In the genomic region with DNA sequence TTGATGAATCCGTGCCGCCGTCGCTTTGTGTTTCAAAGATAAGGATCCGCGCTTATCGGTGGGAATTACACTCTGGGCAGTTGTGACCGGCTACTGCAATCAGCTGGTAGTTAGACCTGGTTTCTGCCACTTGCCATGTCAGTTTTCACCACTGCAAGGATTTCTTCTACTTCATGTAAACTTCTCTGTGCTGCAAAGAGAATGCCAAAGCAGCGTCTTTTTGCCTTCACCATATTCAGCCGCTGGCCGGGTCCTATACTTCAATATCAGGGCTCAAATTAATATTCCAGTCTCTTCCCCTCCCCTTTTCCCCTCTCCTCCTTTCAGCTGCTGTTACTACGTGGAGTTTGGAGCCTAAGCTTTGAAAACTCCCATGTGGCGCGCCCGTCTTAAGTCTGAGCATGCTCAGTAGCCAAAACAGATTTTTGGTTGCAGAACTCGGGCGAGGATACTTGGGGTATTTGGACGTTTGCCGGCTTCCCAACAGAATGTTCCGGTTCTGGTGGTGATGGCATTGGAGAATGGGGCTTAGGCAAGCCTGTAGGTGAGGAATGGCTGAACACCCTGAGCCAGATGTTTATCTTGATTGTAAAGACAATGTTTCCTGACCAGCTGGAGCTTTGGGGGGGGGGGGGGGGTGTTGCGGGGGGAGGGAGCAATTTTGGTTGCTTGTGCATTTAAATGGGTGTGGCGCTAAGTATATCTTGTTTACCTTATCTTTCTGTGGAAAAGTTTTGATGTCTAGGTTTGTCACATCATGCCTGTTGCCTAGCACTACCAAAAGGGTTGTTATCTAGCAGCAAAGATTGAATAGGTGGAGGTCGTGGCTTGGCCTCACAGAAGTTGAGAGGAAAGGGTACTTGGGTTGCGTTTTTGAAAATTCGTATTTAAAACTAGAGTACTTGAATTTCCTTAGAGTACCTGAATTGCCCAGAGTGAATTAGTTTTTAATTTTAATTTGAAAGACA, we compare ENCODE assay signal across 8 cellular contexts. TPM values are rescaled to one million over a fixed set of nuclear protein-coding genes. Genes with fewer than 3 reads are reported as not detected.
DNase-seq lines count a peak whose midpoint lies in the region; FAIRE-seq and TF ChIP-seq lines count a peak whose summit lies in the region.

No MANE protein-coding gene starts in this region.

- TF ChIP-seq CTCF in HEK293 (tag by site-specific recombination; IDR thresholded peaks at IDR 0.05) (no peak), neural progenitor cell (IDR thresholded peaks at IDR 0.05) (no peak), D721Med (IDR thresholded peaks at IDR 0.05; ENCODE audit: insufficient read depth, missing control alignments) (no peak)

- H3K27me3 Mint-ChIP-seq in activated naive CD8-positive, alpha-beta T cell = peaks cover 13% of the 10 kb centered on the region
- H3K27me3 Mint-ChIP-seq in neural progenitor cell (ENCODE audit: insufficient read depth, low read depth) = no peaks in the 10 kb centered on the region

- peak overlapping the region; percentile 96 for H3K4me2 ChIP-seq in neural progenitor cell

- peak overlapping the region; percentile 83 for H3K4me3 ChIP-seq in HEK293 (ENCODE audit: low read depth, low read length)
- H3K4me3 ChIP-seq in neural progenitor cell = peak overlapping the region; percentile 87

- peaks cover 57% of the 10 kb centered on the region for H4K20me1 ChIP-seq in neural progenitor cell (ENCODE audit: low read depth)

- no peak for FAIRE-seq in D721Med (lab: Jason Lieb, UNC)

- DNase-seq in NCI-H526 (lab: John Stamatoyannopoulos, UW) (peak; percentile 20 to 50), NCI-H526 treated with DMSO at 0.1 percent for 48 hours (lab: John Stamatoyannopoulos, UW) (no peak), NCI-H226 (peak; percentile 23), glomerular endothelial cell (ENCODE audit: extremely low read depth, low read depth, low spot score) (peak; percentile 10), neural progenitor cell (ENCODE audit: low spot score) (peak; percentile 77), D721Med (ENCODE audit: insufficient read length, low spot score) (no peak)

- H3K4me1 Mint-ChIP-seq in activated naive CD8-positive, alpha-beta T cell (ENCODE audit: low read depth) = peaks cover 21% of the 10 kb centered on the region
- peaks cover 27% of the 10 kb centered on the region for H3K4me1 Mint-ChIP-seq in neural progenitor cell

- peak overlapping the region; percentile 80 for H2AFZ ChIP-seq in neural progenitor cell (replicated peaks)

- CTCF ChIA-PET in HEK293 (lab: Yijun Ruan, JAX) = interaction anchor here (0.6 to 1.0 kb wide), 4 partner anchors 10 to 525 kb away, joined by 3 to 5 read pairs (median 4); no protein-coding TSS in a partner anchor

- peak overlapping the region; percentile 94 for H3K9ac ChIP-seq in neural progenitor cell

- H3F3A ChIP-seq in neural progenitor cell (ENCODE audit: low read depth) = peaks cover 15% of the 10 kb centered on the region

- H3K36me3 ChIP-seq in HEK293 (ENCODE audit: control insufficient read depth in 2 of 2, insufficient read depth in 1 of 2, low read length in 2 of 2) (no peaks in the 10 kb centered on the region), neural progenitor cell (no peaks in the 10 kb centered on the region)

- H3K27me3 ChIP-seq in neural progenitor cell = peaks cover 22% of the 10 kb centered on the region

- no peaks in the 10 kb centered on the region for H3K36me3 Mint-ChIP-seq in activated naive CD8-positive, alpha-beta T cell
- peaks cover 18% of the 10 kb centered on the region for H3K36me3 Mint-ChIP-seq in neural progenitor cell

- H3K27ac Mint-ChIP-seq in activated naive CD8-positive, alpha-beta T cell = no peak overlapping the region
- peak overlapping the region; percentile 97 for H3K27ac Mint-ChIP-seq in neural progenitor cell

- H3K27ac ChIP-seq in HEK293 (ENCODE audit: extremely low read depth, low read depth, low read length) (peak overlapping the region; percentile 94), neural progenitor cell (peak overlapping the region; percentile 86)

- POLR2A ChIA-PET in HEK293 (lab: Yijun Ruan, JAX) = interaction anchor here (0.5 to 2.2 kb wide), 6 partner anchors 8 to 560 kb away, joined by 4 to 13 read pairs (median 6); no protein-coding TSS in a partner anchor

- no peaks in the 10 kb centered on the region for H3K9me3 Mint-ChIP-seq in activated naive CD8-positive, alpha-beta T cell (ENCODE audit: low read depth)
- peaks cover 13% of the 10 kb centered on the region for H3K9me3 Mint-ChIP-seq in neural progenitor cell

- H3K9me3 ChIP-seq in HEK293 (ENCODE audit: control insufficient read depth, insufficient read depth, low read depth, low read length) (no peaks in the 10 kb centered on the region), neural progenitor cell (ENCODE audit: low read depth) (no peaks in the 10 kb centered on the region)

- H3K79me2 ChIP-seq in neural progenitor cell (ENCODE audit: low read depth) = peaks cover 60% of the 10 kb centered on the region

- H3K4me1 ChIP-seq in HEK293 (ENCODE audit: control insufficient read depth, insufficient read depth, low read length) (peaks cover 28% of the 10 kb centered on the region), neural progenitor cell (peaks cover 34% of the 10 kb centered on the region)

- peak overlapping the region; percentile 88 for H3K4me3 Mint-ChIP-seq in activated naive CD8-positive, alpha-beta T cell
- H3K4me3 Mint-ChIP-seq in neural progenitor cell = peak overlapping the region; percentile 98

TF ChIP-seq in HEK293, 187 proteins besides CTCF, POLR2A, EP300 and RAD21 (continues in another document):
- no peak for TF ChIP-seq ZNF571 (tag by site-specific recombination; IDR thresholded peaks at IDR 0.05)
- peak; percentile 10 for TF ChIP-seq ZNF335 (tag by site-specific recombination; conservative IDR thresholded peaks at IDR 0.05)
- peak; percentile 37 for TF ChIP-seq ZBTB11 (tag by site-specific recombination; conservative IDR thresholded peaks at IDR 0.05; ENCODE audit: low read depth)
- peak; percentile 80 for TF ChIP-seq ZNF600 (tag by site-specific recombination; IDR thresholded peaks at IDR 0.05)
- TF ChIP-seq, protein P1, sequence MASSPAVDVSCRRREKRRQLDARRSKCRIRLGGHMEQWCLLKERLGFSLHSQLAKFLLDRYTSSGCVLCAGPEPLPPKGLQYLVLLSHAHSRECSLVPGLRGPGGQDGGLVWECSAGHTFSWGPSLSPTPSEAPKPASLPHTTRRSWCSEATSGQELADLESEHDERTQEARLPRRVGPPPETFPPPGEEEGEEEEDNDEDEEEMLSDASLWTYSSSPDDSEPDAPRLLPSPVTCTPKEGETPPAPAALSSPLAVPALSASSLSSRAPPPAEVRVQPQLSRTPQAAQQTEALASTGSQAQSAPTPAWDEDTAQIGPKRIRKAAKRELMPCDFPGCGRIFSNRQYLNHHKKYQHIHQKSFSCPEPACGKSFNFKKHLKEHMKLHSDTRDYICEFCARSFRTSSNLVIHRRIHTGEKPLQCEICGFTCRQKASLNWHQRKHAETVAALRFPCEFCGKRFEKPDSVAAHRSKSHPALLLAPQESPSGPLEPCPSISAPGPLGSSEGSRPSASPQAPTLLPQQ (tag by site-specific recombination; IDR thresholded peaks at IDR 0.05) = no peak
- TF ChIP-seq RBAK (tag by site-specific recombination; IDR thresholded peaks at IDR 0.05) = no peak
- TF ChIP-seq ZNF785 (tag by site-specific recombination; IDR thresholded peaks at IDR 0.05) = no peak
- TF ChIP-seq, protein P2, sequence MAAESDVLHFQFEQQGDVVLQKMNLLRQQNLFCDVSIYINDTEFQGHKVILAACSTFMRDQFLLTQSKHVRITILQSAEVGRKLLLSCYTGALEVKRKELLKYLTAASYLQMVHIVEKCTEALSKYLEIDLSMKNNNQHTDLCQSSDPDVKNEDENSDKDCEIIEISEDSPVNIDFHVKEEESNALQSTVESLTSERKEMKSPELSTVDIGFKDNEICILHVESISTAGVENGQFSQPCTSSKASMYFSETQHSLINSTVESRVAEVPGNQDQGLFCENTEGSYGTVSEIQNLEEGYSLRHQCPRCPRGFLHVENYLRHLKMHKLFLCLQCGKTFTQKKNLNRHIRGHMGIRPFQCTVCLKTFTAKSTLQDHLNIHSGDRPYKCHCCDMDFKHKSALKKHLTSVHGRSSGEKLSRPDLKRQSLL (tag by site-specific recombination; IDR thresholded peaks at IDR 0.05) = no peak
- TF ChIP-seq ZNF704 (tag by site-specific recombination; IDR thresholded peaks at IDR 0.05) = no peak

RNA-seq across cellular contexts. Expression of gene SMAD5, which starts 1.1 kb away (rescaled TPM):
- total RNA-seq in glomerular endothelial cell = 42.6 and 50.6 TPM in 2 replicates
- total RNA-seq in neural progenitor cell (ENCODE audit: low replicate concordance) = 75.0 and 102 TPM in 2 replicates

RNA-seq across cellular contexts. Expression of gene SMIM32, which starts 59.3 kb away (rescaled TPM):
- not detected in 2 replicates for total RNA-seq in glomerular endothelial cell
- total RNA-seq in neural progenitor cell (ENCODE audit: low replicate concordance) = 0.13 and 0.25 TPM in 2 replicates

Comparison
In these comparisons a context has a peak if more than half of its experiments do, and no peak if none do; other contexts are left out.
1. DNase-seq: peak in NCI-H526 (2 of 2), NCI-H226 (single experiment), glomerular endothelial cell (single experiment) and neural progenitor cell (single experiment); none in NCI-H526 treated with DMSO at 0.1 percent for 48 hours (single experiment) and D721Med (single experiment).